ENCODE assay signal across 8 cellular contexts in genomic region chr6:161880070-161880469, GRCh38.
"Had no signal": no experiment of that assay in that cellular context is flagged by ENCODE, and none has a peak within 500 bp of the region (broad histone marks: within the 10 kb centered on the region; RNA-seq: fewer than 3 reads in every experiment).

No MANE protein-coding gene starts in this region.

- DNase-seq: GDM1, GF-D8 had no signal

- FAIRE-seq: G401.6, GM12878, GM12891, GM12892, GM18507, GM19239 had no signal

- ATAC-seq: GM12878 had no signal

- H3K4me3 ChIP-seq: GM12878 had no signal
